In genomic region chr19:2905918-2906519, GRCh38 we compare ENCODE assay signal across 17 cellular contexts. TPM values are rescaled to one million over a fixed set of nuclear protein-coding genes. Genes with fewer than 3 reads are reported as not detected.
DNase-seq lines count a peak whose midpoint lies in the region; ATAC-seq, FAIRE-seq and TF ChIP-seq lines count a peak whose summit lies in the region.
"Had no signal": no experiment of that assay in that cellular context is flagged by ENCODE, and none has a peak within 500 bp of the region (broad histone marks: within the 10 kb centered on the region; RNA-seq: fewer than 3 reads in every experiment).

No MANE protein-coding gene starts in this region.

- intact Hi-C loops in K562 (cut with micrococcal nuclease) (no loop called here), mucosa of descending colon (cut with DNase I, micrococcal nuclease) (no loop called here), natural killer cell (cut with micrococcal nuclease) (no loop called here)

- no peak for TF ChIP-seq RAD21 in K562 (CRISPR knock-in tag; conservative IDR thresholded peaks at IDR 0.05 in 1 of 2, IDR thresholded peaks at IDR 0.05 in 1 of 2)

- H3K27me3 ChIP-seq in K562 (ENCODE audit: control insufficient read depth in 2 of 2, insufficient read depth in 2 of 2, low read length in 2 of 2) (no peaks in the 10 kb centered on the region), small intestine (ENCODE audit: control insufficient read depth in 2 of 2, insufficient read depth in 2 of 2, low read length in 2 of 2) (no peaks in the 10 kb centered on the region)

- CTCF ChIA-PET in HEK293 (lab: Yijun Ruan, JAX): no interaction called here
- CTCF ChIA-PET in K562 (lab: Yijun Ruan, JAX; ENCODE audit: low intra/inter-chr PET ratio): no interaction called here

- no peak overlapping the region for H3K4me2 ChIP-seq in K562 (ENCODE audit: insufficient read depth, low read length)
- H3K4me2 ChIP-seq: GM23338 had no signal

- DNase-seq in K562 (ENCODE audit: extremely low read depth in 1 of 4, low spot score in 3 of 4) (no peak), mucosa of descending colon (peak in 2 of 3 donors; percentile 16 to 53), small intestine (peak; percentile 43), natural killer cell (no peak)
- DNase-seq: ACHN; C1 segment of cervical spinal cord; Calu3; CD4-positive, alpha-beta T cell; DMS 273 treated with DMSO at 0.1 percent for 48 hours; H9 had no signal

- FAIRE-seq in K562 (lab: Jason Lieb, UNC) (no peak), small intestine (lab: Jason Lieb, UNC) (no peak)
- FAIRE-seq: GM18507 had no signal

- no peaks in the 10 kb centered on the region for H3K9me3 Mint-ChIP-seq in natural killer cell
- H3K9me3 Mint-ChIP-seq: CD4-positive, alpha-beta T cell had no signal

- H3K4me3 ChIP-seq in HEK293 (ENCODE audit: low read depth, low read length): no peak overlapping the region
- H3K4me3 ChIP-seq in K562: no peak overlapping the region
- H3K4me3 ChIP-seq in mucosa of descending colon: no peak overlapping the region
- H3K4me3 ChIP-seq in small intestine (ENCODE audit: low read depth in 1 of 2, low read length in 2 of 2): no peak overlapping the region
- H3K4me3 ChIP-seq: GM23338 had no signal

- TF ChIP-seq EP300 in K562 (IDR thresholded peaks at IDR 0.05; ENCODE audit: low read length): no peak

- H3K79me2 ChIP-seq in K562 (ENCODE audit: control insufficient read depth, insufficient read depth, low read length): peaks cover 71% of the 10 kb centered on the region

- in situ Hi-C loops in K562 (cut with MboI): no loop called here

- H3K27ac ChIP-seq in HEK293 (ENCODE audit: extremely low read depth, low read depth, low read length): no peak overlapping the region
- no peak overlapping the region for H3K27ac ChIP-seq in K562 (ENCODE audit: extremely low read depth, low read depth, low read length)
- no peak overlapping the region for H3K27ac ChIP-seq in small intestine (ENCODE audit: low read depth in 1 of 2, low read length in 1 of 2)
- H3K27ac ChIP-seq: HL-60 had no signal

- POLR2A ChIA-PET in HEK293 (lab: Yijun Ruan, JAX) (no interaction called here), K562 (lab: Yijun Ruan, JAX) (interaction anchor here (0.6 kb wide), 1 partner anchor 394 kb away, joined by 3 read pairs; no protein-coding TSS in a partner anchor)

- no peaks in the 10 kb centered on the region for H3K9me3 ChIP-seq in HEK293 (ENCODE audit: control insufficient read depth, insufficient read depth, low read depth, low read length)
- peaks cover 5% of the 10 kb centered on the region; the same call in 1 of the 2 replicates for H3K9me3 ChIP-seq in K562 (replicated peaks; ENCODE audit: control insufficient read depth, insufficient read depth, low read depth, low read length)
- no peaks in the 10 kb centered on the region for H3K9me3 ChIP-seq in mucosa of descending colon
- no peaks in the 10 kb centered on the region for H3K9me3 ChIP-seq in small intestine (ENCODE audit: control insufficient read depth, low read depth)

- ATAC-seq in K562 (no peak), mucosa of descending colon (peak; percentile 51), HG03457 (IDR thresholded peaks at IDR 0.05; ENCODE audit: unreplicated experiment) (no peak), GM21528 (IDR thresholded peaks at IDR 0.05; ENCODE audit: low FRiP score, unreplicated experiment) (no peak), natural killer cell (no peak)
- ATAC-seq: GM23338 had no signal

- no peak overlapping the region for H3K27ac Mint-ChIP-seq in natural killer cell
- H3K27ac Mint-ChIP-seq: CD4-positive, alpha-beta T cell; GM23338; H9 had no signal

- whole genome bisulfite sequencing in K562 (ENCODE audit: insufficient coverage, low coverage, missing lambda C conversion rate): 89% methylated on average over 10 of the region's 11 CpGs
- WGBS in small intestine, 3 donors: 68 to 82% (median 80%) methylated on average over 11 of the region's 11 CpGs

- no peaks in the 10 kb centered on the region for H3K36me3 Mint-ChIP-seq in natural killer cell

- H3K4me1 ChIP-seq in HEK293 (ENCODE audit: control insufficient read depth, insufficient read depth, low read length): no peaks in the 10 kb centered on the region
- H3K4me1 ChIP-seq in K562 (replicated peaks in 1 of 2; ENCODE audit: control insufficient read depth in 2 of 2, insufficient read depth in 2 of 2, low read length in 2 of 2): peaks cover 12 to 26% of the 10 kb centered on the region in 2 experiments; a peak in 4 of 5 replicates
- H3K4me1 ChIP-seq in mucosa of descending colon (ENCODE audit: low read depth): peaks cover 6% of the 10 kb centered on the region
- H3K4me1 ChIP-seq in small intestine (ENCODE audit: control insufficient read depth in 2 of 2, insufficient read depth in 1 of 2, low read depth in 1 of 2, low read length in 1 of 2): peaks cover 0 to 2% of the 10 kb centered on the region in 2 donors

- H3K36me3 ChIP-seq in HEK293 (ENCODE audit: control insufficient read depth in 2 of 2, insufficient read depth in 1 of 2, low read length in 2 of 2) (no peaks in the 10 kb centered on the region; a peak in 1 of 3 replicates), K562 (ENCODE audit: control insufficient read depth, insufficient read depth, low read length) (peaks cover 12% of the 10 kb centered on the region; the same call in 2 of the 3 replicates), mucosa of descending colon (ENCODE audit: low read depth) (no peaks in the 10 kb centered on the region), small intestine (ENCODE audit: control insufficient read depth in 2 of 2, insufficient read depth in 2 of 2, low read length in 2 of 2) (no peaks in the 10 kb centered on the region)

- H3K27me3 Mint-ChIP-seq in natural killer cell (ENCODE audit: low read depth in 2 of 2): no peaks in the 10 kb centered on the region
- H3K27me3 Mint-ChIP-seq: CD4-positive, alpha-beta T cell had no signal

- peaks cover 20% of the 10 kb centered on the region in 2 donors for H3K4me1 Mint-ChIP-seq in natural killer cell
- H3K4me1 Mint-ChIP-seq: GM23338 had no signal

- H3K9me1 ChIP-seq in K562 (ENCODE audit: control insufficient read depth, insufficient read depth, low read length): no peaks in the 10 kb centered on the region

- H2AFZ ChIP-seq in K562 (ENCODE audit: low read depth, low read length): no peak overlapping the region
- H2AFZ ChIP-seq: GM23338 had no signal

- TF ChIP-seq POLR2A in K562 (conservative IDR thresholded peaks at IDR 0.05): no peak

- BruUV-seq in K562 (replicated peaks; lab: Mats Ljungman, UMichigan): no TSS peak

- H4K20me1 ChIP-seq in K562 (replicated peaks; ENCODE audit: control insufficient read depth, insufficient read depth, low read length): 0 out of 2 replicates have a peak, but pooled peaks cover 4% of the 10 kb centered on the region

- no peak overlapping the region for H3K9ac ChIP-seq in K562 (ENCODE audit: insufficient read depth in 1 of 2, low read depth in 2 of 2, low read length in 2 of 2)

- no peak for TF ChIP-seq CTCF in HEK293 (tag by site-specific recombination; IDR thresholded peaks at IDR 0.05)
- no peak for TF ChIP-seq CTCF in K562 (IDR thresholded peaks at IDR 0.05 in 2 of 3, conservative IDR thresholded peaks at IDR 0.05 in 1 of 3; ENCODE audit: insufficient read depth in 2 of 3, low read depth in 1 of 3, low read length in 3 of 3)
- no peak for TF ChIP-seq CTCF in mucosa of descending colon (IDR thresholded peaks at IDR 0.05)
- TF ChIP-seq CTCF in natural killer cell (IDR thresholded peaks at IDR 0.05): no peak

- no peak overlapping the region for H3K4me3 Mint-ChIP-seq in natural killer cell
- H3K4me3 Mint-ChIP-seq: CD4-positive, alpha-beta T cell; GM23338; H9 had no signal

RNA-seq across cellular contexts. Expression of gene ZNF57, which starts 5.3 kb away (rescaled TPM):
- total RNA-seq in K562 (2011; cell fraction: chromatin; rRNA removed; ENCODE audit: low replicate concordance): 13.0 and 27.0 TPM in 2 replicates
- total RNA-seq in K562 (2011; cell fraction: nucleolus; rRNA removed): 9.3 and 12.1 TPM in 2 replicates
- 10.5 and 12.5 TPM in 2 replicates for total RNA-seq in K562 (2011; cell fraction: nucleoplasm; rRNA removed)
- 7.3 and 8.5 TPM in 2 replicates for total RNA-seq in K562 (2014; rRNA removed)
- total RNA-seq in K562 (2014; rRNA removed; fragmentation: Illumina TruSeq; extraction: Trizol): 13.4 and 13.5 TPM in 2 replicates
- 10.8 and 11.5 TPM in 2 replicates for total RNA-seq in K562 (2015; rRNA removed; fragmentation: Illumina TruSeq; extraction: Trizol)
- 7.7 and 7.8 TPM in 2 replicates for total RNA-seq in K562 (2021)
- 10.8 and 12.8 TPM in 2 replicates for polyA plus RNA-seq in K562 (2011; rRNA removed)
- polyA plus RNA-seq in K562 (2011; cell fraction: cytosol; rRNA removed): 4.9 and 6.9 TPM in 2 replicates
- polyA plus RNA-seq in K562 (2011; cell fraction: nucleus; rRNA removed): 10.0 and 11.7 TPM in 2 replicates
- 6.3 and 8.0 TPM in 2 replicates for polyA plus RNA-seq in K562 (2012)
- polyA plus RNA-seq in K562 (2014; fragmentation: Illumina TruSeq; extraction: Trizol): 9.6 and 11.9 TPM in 2 replicates
- 1 to 10 TPM; 3.9 to 6.2 TPM for polyA plus RNA-seq in K562 (2014; fragmentation: Nextera tagmentation; extraction: Ambion mirVana)
- polyA plus RNA-seq in K562 (2014; rRNA removed): 7.0 and 7.7 TPM in 2 replicates
- 18.7 and 20.8 TPM in 2 replicates for polyA minus RNA-seq in K562 (2011; rRNA and poly(A)+ RNA removed)
- polyA minus RNA-seq in K562 (2011; cell fraction: cytosol; rRNA and poly(A)+ RNA removed): 4.1 and 6.6 TPM in 2 replicates
- polyA minus RNA-seq in K562 (2011; cell fraction: nucleus; rRNA and poly(A)+ RNA removed): 3.0 and 7.1 TPM in 2 replicates
- 10 to 100 TPM in 2 of 3 donors, 1 to 10 TPM in 1; 8.9 to 19.1 (median 14.4) TPM for total RNA-seq in mucosa of descending colon
- 10 to 100 TPM in 2 of 3 donors, 1 to 10 TPM in 1; 4.5 to 19.2 (median 14.6) TPM for polyA plus RNA-seq in small intestine
- 1 to 10 TPM; 4.4 to 7.5 (median 4.7) TPM for total RNA-seq in natural killer cell

RNA-seq across cellular contexts. Expression of gene ZNF77, which starts 38.8 kb away (rescaled TPM):
- total RNA-seq in K562 (2011; cell fraction: chromatin; rRNA removed; ENCODE audit: low replicate concordance): 62.3 and 82.9 TPM in 2 replicates
- 40.1 and 43.2 TPM in 2 replicates for total RNA-seq in K562 (2011; cell fraction: nucleolus; rRNA removed)
- 32.5 and 41.6 TPM in 2 replicates for total RNA-seq in K562 (2011; cell fraction: nucleoplasm; rRNA removed)
- total RNA-seq in K562 (2014; rRNA removed) (6.5 and 8.6 TPM in 2 replicates), K562 (2014; rRNA removed; fragmentation: Illumina TruSeq; extraction: Trizol) (11.2 and 13.5 TPM in 2 replicates), K562 (2015; rRNA removed; fragmentation: Illumina TruSeq; extraction: Trizol) (10.2 and 11.2 TPM in 2 replicates), K562 (2021) (6.7 and 6.8 TPM in 2 replicates), mucosa of descending colon (1 to 10 TPM; 4.1 to 4.5 (median 4.1) TPM), natural killer cell (1 to 10 TPM; 6.0 to 9.2 (median 6.8) TPM)
- polyA plus RNA-seq in K562 (2011; rRNA removed) (12.3 and 14.5 TPM in 2 replicates), K562 (2014; fragmentation: Illumina TruSeq; extraction: Trizol) (7.7 and 10.7 TPM in 2 replicates), K562 (2014; fragmentation: Nextera tagmentation; extraction: Ambion mirVana) (1 to 10 TPM; 4.3 to 4.9 TPM), K562 (2014; rRNA removed) (8.1 and 8.2 TPM in 2 replicates), small intestine (1 to 10 TPM; 1.1 to 2.2 (median 1.6) TPM)
- polyA plus RNA-seq in K562 (2011; cell fraction: cytosol; rRNA removed): 4.5 and 6.9 TPM in 2 replicates
- polyA plus RNA-seq in K562 (2011; cell fraction: nucleus; rRNA removed): 11.2 and 12.3 TPM in 2 replicates
- polyA plus RNA-seq in K562 (2012): 5.9 and 14.5 TPM in 2 replicates
- 22.6 and 25.0 TPM in 2 replicates for polyA minus RNA-seq in K562 (2011; rRNA and poly(A)+ RNA removed)
- polyA minus RNA-seq in K562 (2011; cell fraction: cytosol; rRNA and poly(A)+ RNA removed): 3.2 and 4.4 TPM in 2 replicates
- 5.4 and 7.1 TPM in 2 replicates for polyA minus RNA-seq in K562 (2011; cell fraction: nucleus; rRNA and poly(A)+ RNA removed)

RNA-seq across cellular contexts. Expression of gene ZNF556, which starts 38.9 kb away (rescaled TPM):
- total RNA-seq in K562 (2011; cell fraction: chromatin; rRNA removed; ENCODE audit: low replicate concordance): not detected in 2 replicates
- not detected in 2 replicates for total RNA-seq in K562 (2011; cell fraction: nucleolus; rRNA removed)
- 0.08 TPM in 1 of 2 replicates, not detected in the other for total RNA-seq in K562 (2011; cell fraction: nucleoplasm; rRNA removed)
- total RNA-seq in K562 (2014; rRNA removed): 0.12 and 0.36 TPM in 2 replicates
- total RNA-seq in K562 (2014; rRNA removed; fragmentation: Illumina TruSeq; extraction: Trizol): 0.03 and 0.33 TPM in 2 replicates
- 0.11 TPM in 1 of 2 replicates, not detected in the other for total RNA-seq in K562 (2015; rRNA removed; fragmentation: Illumina TruSeq; extraction: Trizol)
- total RNA-seq in K562 (2021): 0.11 TPM in 1 of 2 replicates, not detected in the other
- not detected in 2 replicates for polyA plus RNA-seq in K562 (2011; rRNA removed)
- not detected in 2 replicates for polyA plus RNA-seq in K562 (2011; cell fraction: cytosol; rRNA removed)
- polyA plus RNA-seq in K562 (2011; cell fraction: nucleus; rRNA removed): not detected in 2 replicates
- polyA plus RNA-seq in K562 (2012): 0.03 and 0.04 TPM in 2 replicates
- 0.01 and 0.06 TPM in 2 replicates for polyA plus RNA-seq in K562 (2014; fragmentation: Illumina TruSeq; extraction: Trizol)
- under 1 TPM; 0.01 to 0.10 TPM for polyA plus RNA-seq in K562 (2014; fragmentation: Nextera tagmentation; extraction: Ambion mirVana)
- polyA plus RNA-seq in K562 (2014; rRNA removed): 0.08 and 0.09 TPM in 2 replicates
- 0.07 TPM in 1 of 2 replicates, not detected in the other for polyA minus RNA-seq in K562 (2011; rRNA and poly(A)+ RNA removed)
- not detected in 2 replicates for polyA minus RNA-seq in K562 (2011; cell fraction: cytosol; rRNA and poly(A)+ RNA removed)
- not detected in 2 replicates for polyA minus RNA-seq in K562 (2011; cell fraction: nucleus; rRNA and poly(A)+ RNA removed)
- total RNA-seq in mucosa of descending colon: under 1 TPM in 1 of 3 donors, not detected in 2; 0.29 TPM
- under 1 TPM in 1 of 3 donors, not detected in 2; 0.03 TPM for polyA plus RNA-seq in small intestine
- not detected for total RNA-seq in natural killer cell
- total RNA-seq: A172; Calu3; CD4-positive, alpha-beta T cell; GM23338; H9 had no signal
- polyA plus RNA-seq: GM23338 had no signal

Comparison
In these comparisons a context has a peak if more than half of its experiments do, and no peak if none do; other contexts are left out.
1. DNase-seq: peak in mucosa of descending colon (2 of 3) and small intestine (single experiment); none in K562 (0 of 4) and natural killer cell (single experiment).
2. Of the 44 proteins assayed by ChIP-seq in both K562 and HEK293: peak only in K562: none; only in HEK293: none; in both: ZNF121; in neither: 43.